1 cellular context compared by ENCODE assay signal in the genomic region with DNA sequence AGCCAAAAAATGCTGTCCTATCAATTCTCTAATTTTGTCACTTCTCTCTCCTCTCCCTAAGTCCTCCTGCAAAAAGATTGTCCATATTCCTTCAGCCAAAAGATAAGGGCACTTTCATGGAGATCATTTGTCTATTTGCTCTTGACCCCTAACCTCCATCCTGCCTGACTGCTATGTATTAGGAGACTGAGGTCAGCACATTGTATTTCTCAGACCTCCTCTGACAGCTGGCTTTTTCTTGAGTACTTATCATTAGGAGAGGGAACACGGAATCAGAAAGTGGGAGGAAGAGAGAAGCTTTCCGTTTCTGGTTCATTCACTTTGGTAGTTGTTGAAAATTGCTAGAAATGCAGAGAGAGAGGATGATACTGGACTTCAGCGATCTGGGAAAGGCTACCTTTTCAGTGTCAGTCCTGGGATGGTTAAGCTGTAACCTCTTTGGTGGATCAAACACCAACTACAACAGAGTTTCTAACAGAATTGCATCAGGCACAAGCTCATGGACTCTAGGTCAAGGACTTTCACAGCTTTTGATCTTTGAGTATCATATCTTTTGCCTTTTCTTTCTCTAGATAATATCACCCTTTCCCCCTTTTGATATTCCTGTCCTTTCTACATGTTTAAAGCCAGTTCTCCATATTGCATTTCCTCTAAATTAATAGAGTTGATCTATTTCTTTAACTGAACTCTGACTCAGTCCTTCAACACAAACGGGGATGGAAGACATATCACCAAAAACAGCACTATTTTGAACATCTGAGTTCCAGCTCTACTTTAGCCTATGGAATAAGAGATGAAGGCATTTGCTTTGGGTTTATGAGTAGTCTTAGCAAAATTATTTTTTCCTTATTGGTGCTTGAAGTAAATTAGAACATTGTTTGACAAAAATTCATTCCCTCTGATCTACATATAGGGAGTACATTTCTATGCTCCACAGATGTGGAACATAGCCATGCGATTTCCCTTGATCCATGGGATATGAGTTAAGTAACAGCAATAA.
TF ChIP-seq lines count a peak whose summit lies in the region.

No MANE protein-coding gene starts in this region.

TF ChIP-seq in GM23338, 12 proteins besides CTCF, POLR2A, EP300 and RAD21 (continued from another document):
- TF ChIP-seq, protein P1, sequence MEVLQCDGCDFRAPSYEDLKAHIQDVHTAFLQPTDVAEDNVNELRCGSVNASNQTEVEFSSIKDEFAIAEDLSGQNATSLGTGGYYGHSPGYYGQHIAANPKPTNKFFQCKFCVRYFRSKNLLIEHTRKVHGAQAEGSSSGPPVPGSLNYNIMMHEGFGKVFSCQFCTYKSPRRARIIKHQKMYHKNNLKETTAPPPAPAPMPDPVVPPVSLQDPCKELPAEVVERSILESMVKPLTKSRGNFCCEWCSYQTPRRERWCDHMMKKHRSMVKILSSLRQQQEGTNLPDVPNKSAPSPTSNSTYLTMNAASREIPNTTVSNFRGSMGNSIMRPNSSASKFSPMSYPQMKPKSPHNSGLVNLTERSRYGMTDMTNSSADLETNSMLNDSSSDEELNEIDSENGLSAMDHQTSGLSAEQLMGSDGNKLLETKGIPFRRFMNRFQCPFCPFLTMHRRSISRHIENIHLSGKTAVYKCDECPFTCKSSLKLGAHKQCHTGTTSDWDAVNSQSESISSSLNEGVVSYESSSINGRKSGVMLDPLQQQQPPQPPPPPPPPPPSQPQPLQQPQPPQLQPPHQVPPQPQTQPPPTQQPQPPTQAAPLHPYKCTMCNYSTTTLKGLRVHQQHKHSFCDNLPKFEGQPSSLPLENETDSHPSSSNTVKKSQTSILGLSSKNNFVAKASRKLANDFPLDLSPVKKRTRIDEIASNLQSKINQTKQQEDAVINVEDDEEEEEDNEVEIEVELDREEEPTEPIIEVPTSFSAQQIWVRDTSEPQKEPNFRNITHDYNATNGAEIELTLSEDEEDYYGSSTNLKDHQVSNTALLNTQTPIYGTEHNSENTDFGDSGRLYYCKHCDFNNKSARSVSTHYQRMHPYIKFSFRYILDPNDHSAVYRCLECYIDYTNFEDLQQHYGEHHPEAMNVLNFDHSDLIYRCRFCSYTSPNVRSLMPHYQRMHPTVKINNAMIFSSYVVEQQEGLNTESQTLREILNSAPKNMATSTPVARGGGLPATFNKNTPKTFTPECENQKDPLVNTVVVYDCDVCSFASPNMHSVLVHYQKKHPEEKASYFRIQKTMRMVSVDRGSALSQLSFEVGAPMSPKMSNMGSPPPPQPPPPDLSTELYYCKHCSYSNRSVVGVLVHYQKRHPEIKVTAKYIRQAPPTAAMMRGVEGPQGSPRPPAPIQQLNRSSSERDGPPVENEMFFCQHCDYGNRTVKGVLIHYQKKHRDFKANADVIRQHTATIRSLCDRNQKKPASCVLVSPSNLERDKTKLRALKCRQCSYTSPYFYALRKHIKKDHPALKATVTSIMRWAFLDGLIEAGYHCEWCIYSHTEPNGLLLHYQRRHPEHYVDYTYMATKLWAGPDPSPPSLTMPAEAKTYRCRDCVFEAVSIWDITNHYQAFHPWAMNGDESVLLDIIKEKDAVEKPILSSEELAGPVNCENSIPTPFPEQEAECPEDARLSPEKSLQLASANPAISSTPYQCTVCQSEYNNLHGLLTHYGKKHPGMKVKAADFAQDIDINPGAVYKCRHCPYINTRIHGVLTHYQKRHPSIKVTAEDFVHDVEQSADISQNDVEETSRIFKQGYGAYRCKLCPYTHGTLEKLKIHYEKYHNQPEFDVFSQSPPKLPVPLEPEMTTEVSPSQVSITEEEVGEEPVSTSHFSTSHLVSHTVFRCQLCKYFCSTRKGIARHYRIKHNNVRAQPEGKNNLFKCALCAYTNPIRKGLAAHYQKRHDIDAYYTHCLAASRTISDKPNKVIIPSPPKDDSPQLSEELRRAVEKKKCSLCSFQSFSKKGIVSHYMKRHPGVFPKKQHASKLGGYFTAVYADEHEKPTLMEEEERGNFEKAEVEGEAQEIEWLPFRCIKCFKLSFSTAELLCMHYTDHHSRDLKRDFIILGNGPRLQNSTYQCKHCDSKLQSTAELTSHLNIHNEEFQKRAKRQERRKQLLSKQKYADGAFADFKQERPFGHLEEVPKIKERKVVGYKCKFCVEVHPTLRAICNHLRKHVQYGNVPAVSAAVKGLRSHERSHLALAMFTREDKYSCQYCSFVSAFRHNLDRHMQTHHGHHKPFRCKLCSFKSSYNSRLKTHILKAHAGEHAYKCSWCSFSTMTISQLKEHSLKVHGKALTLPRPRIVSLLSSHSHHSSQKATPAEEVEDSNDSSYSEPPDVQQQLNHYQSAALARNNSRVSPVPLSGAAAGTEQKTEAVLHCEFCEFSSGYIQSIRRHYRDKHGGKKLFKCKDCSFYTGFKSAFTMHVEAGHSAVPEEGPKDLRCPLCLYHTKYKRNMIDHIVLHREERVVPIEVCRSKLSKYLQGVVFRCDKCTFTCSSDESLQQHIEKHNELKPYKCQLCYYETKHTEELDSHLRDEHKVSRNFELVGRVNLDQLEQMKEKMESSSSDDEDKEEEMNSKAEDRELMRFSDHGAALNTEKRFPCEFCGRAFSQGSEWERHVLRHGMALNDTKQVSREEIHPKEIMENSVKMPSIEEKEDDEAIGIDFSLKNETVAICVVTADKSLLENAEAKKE (CRISPR knock-in tag; IDR thresholded peaks at IDR 0.05): no peak
- TF ChIP-seq NANOG (IDR thresholded peaks at IDR 0.05; ENCODE audit: borderline replicate concordance) (no peak), STAT1 (IDR thresholded peaks at IDR 0.05; ENCODE audit: unreplicated experiment) (no peak), EZH2phosphoT487 (IDR thresholded peaks at IDR 0.05; ENCODE audit: unreplicated experiment) (no peak), JUNB (IDR thresholded peaks at IDR 0.05; ENCODE audit: unreplicated experiment) (no peak)
- TF ChIP-seq, protein P2, sequence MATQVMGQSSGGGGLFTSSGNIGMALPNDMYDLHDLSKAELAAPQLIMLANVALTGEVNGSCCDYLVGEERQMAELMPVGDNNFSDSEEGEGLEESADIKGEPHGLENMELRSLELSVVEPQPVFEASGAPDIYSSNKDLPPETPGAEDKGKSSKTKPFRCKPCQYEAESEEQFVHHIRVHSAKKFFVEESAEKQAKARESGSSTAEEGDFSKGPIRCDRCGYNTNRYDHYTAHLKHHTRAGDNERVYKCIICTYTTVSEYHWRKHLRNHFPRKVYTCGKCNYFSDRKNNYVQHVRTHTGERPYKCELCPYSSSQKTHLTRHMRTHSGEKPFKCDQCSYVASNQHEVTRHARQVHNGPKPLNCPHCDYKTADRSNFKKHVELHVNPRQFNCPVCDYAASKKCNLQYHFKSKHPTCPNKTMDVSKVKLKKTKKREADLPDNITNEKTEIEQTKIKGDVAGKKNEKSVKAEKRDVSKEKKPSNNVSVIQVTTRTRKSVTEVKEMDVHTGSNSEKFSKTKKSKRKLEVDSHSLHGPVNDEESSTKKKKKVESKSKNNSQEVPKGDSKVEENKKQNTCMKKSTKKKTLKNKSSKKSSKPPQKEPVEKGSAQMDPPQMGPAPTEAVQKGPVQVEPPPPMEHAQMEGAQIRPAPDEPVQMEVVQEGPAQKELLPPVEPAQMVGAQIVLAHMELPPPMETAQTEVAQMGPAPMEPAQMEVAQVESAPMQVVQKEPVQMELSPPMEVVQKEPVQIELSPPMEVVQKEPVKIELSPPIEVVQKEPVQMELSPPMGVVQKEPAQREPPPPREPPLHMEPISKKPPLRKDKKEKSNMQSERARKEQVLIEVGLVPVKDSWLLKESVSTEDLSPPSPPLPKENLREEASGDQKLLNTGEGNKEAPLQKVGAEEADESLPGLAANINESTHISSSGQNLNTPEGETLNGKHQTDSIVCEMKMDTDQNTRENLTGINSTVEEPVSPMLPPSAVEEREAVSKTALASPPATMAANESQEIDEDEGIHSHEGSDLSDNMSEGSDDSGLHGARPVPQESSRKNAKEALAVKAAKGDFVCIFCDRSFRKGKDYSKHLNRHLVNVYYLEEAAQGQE (IDR thresholded peaks at IDR 0.05; ENCODE audit: unreplicated experiment): no peak
